Comparison of ENCODE assay signal across 22 cellular contexts in genomic region chr10:14102056-14102455, GRCh38.
A peak's percentile ranks its signal among the peaks of the same experiment; 100 is the strongest.
DNase-seq lines count a peak whose midpoint lies in the region; ATAC-seq and TF ChIP-seq lines count a peak whose summit lies in the region.
"Had no signal": no experiment of that assay in that cellular context is flagged by ENCODE, and none has a peak within 500 bp of the region (broad histone marks: within the 10 kb centered on the region; RNA-seq: fewer than 3 reads in every experiment).

No MANE protein-coding gene starts in this region.

- no peak for TF ChIP-seq RAD21 in IMR-90 (IDR thresholded peaks at IDR 0.05; ENCODE audit: low read length)

- CTCF ChIA-PET in IMR-90 (lab: Yijun Ruan, JAX), result no interaction called here

- H3K9me1 ChIP-seq in IMR-90 (ENCODE audit: insufficient read depth, low read length), result 0 out of 2 replicates have a peak, but pooled peaks cover 3% of the 10 kb centered on the region

- in situ Hi-C loops in IMR-90 (cut with MboI; ENCODE audit: low sequenced_read_pairs), result no loop called here

- H2AK5ac ChIP-seq in IMR-90 (ENCODE audit: low read depth, low read length), result no peak overlapping the region

- H4K8ac ChIP-seq in IMR-90 (ENCODE audit: low read depth in 2 of 2, low read length in 2 of 2), result no peak overlapping the region

- H4K91ac ChIP-seq in IMR-90 (ENCODE audit: insufficient read depth, low read depth, low read length), result no peak overlapping the region

- no peaks in the 10 kb centered on the region for H3K36me3 Mint-ChIP-seq in stimulated activated memory B cell treated with anti-CD40 and anti-IgM and Interleukin-4, amounts not matched to agents 10 μg/mL and 1 μg/mL and 100 μg/mL, for 72 hours

- no peaks in the 10 kb centered on the region for H4K20me1 ChIP-seq in IMR-90 (ENCODE audit: insufficient read depth, low read length)

- no peak overlapping the region for H2AK9ac ChIP-seq in IMR-90 (replicated peaks; ENCODE audit: low read depth, low read length, poor library complexity)

- H3K27me3 ChIP-seq in IMR-90 (ENCODE audit: control insufficient read depth, insufficient read depth, low read length), result no peaks in the 10 kb centered on the region
- H3K27me3 ChIP-seq: adrenal gland, BE2C had no signal

- no peak for TF ChIP-seq POLR2A in IMR-90 (IDR thresholded peaks at IDR 0.05; ENCODE audit: low read depth, low read length)

- peaks cover 4% of the 10 kb centered on the region for H3K9me3 Mint-ChIP-seq in stimulated activated memory B cell treated with anti-CD40 and anti-IgM and Interleukin-4, amounts not matched to agents 10 μg/mL and 1 μg/mL and 100 μg/mL, for 72 hours

- no peak overlapping the region for H3K27ac ChIP-seq in IMR-90 (ENCODE audit: insufficient read depth, low read length)
- H3K27ac ChIP-seq: adrenal gland, sigmoid colon had no signal

- no peak overlapping the region for H3K23ac ChIP-seq in IMR-90 (ENCODE audit: low read depth, low read length)

- H3K27ac Mint-ChIP-seq in stimulated activated memory B cell treated with anti-CD40 and anti-IgM and Interleukin-4, amounts not matched to agents 10 μg/mL and 1 μg/mL and 100 μg/mL, for 72 hours, result no peak overlapping the region
- H3K27ac Mint-ChIP-seq: activated CD8-positive, alpha-beta T cell treated with anti-CD3 and anti-CD28 coated beads, Interleukin-2, amount 10 ng/mL, durations not matched to agents 7 days and 5 days; naive B cell had no signal

- no peaks in the 10 kb centered on the region for H3K79me1 ChIP-seq in IMR-90 (ENCODE audit: low read depth in 1 of 2, low read length in 2 of 2)

- H2BK5ac ChIP-seq in IMR-90 (ENCODE audit: low read depth, low read length, poor library complexity, severe bottlenecking), result no peak overlapping the region

- H3K9me3 ChIP-seq in IMR-90 (ENCODE audit: control insufficient read depth, insufficient read depth, low read length), result no peaks in the 10 kb centered on the region
- H3K9me3 ChIP-seq: adrenal gland, BE2C, sigmoid colon had no signal

- no TSS peak for BruUV-seq in IMR-90 (replicated peaks; lab: Mats Ljungman, UMichigan)

- H3K4me1 ChIP-seq in IMR-90 (ENCODE audit: control insufficient read depth, insufficient read depth, low read length), result no peaks in the 10 kb centered on the region
- H3K4me1 ChIP-seq: adrenal gland, BE2C, sigmoid colon had no signal

- H3K18ac ChIP-seq in IMR-90 (ENCODE audit: low read depth, low read length), result no peak overlapping the region

- H3K4me3 Mint-ChIP-seq in stimulated activated memory B cell treated with anti-CD40 and anti-IgM and Interleukin-4, amounts not matched to agents 10 μg/mL and 1 μg/mL and 100 μg/mL, for 72 hours, result no peak overlapping the region
- H3K4me3 Mint-ChIP-seq: activated CD8-positive, alpha-beta T cell treated with anti-CD3 and anti-CD28 coated beads, Interleukin-2, amount 10 ng/mL, durations not matched to agents 7 days and 5 days; naive B cell had no signal

- no peak overlapping the region for H2BK120ac ChIP-seq in IMR-90 (ENCODE audit: low read depth, low read length)

- no peak overlapping the region for H4K5ac ChIP-seq in IMR-90 (ENCODE audit: low read depth, low read length)

- no peak for TF ChIP-seq CTCF in IMR-90 (conservative IDR thresholded peaks at IDR 0.05; ENCODE audit: low read depth, low read length)

- H3K14ac ChIP-seq in IMR-90 (replicated peaks; ENCODE audit: low read depth, low read length), result no peak overlapping the region

- H3K4ac ChIP-seq in IMR-90 (ENCODE audit: low read depth, low read length), result no peak overlapping the region

- H3K4me2 ChIP-seq in IMR-90 (ENCODE audit: low read depth, low read length), result no peak overlapping the region

- no peak overlapping the region for H3K9ac ChIP-seq in IMR-90 (ENCODE audit: low read depth, low read length)

- no CpG with 5 or more reads among the region's 8 CpGs for WGBS in IMR-90 (ENCODE audit: extremely low coverage in 2 of 2, insufficient read length in 1 of 2), 2 experiments

- no peak overlapping the region for H2BK15ac ChIP-seq in IMR-90 (ENCODE audit: low read depth, low read length)

- intact Hi-C loops in IMR-90 (cut with micrococcal nuclease), result no loop called here

- no peak for ATAC-seq in IMR-90 (ENCODE audit: low read depth)
- ATAC-seq in GM19351 (IDR thresholded peaks at IDR 0.05; ENCODE audit: unreplicated experiment), result no peak
- ATAC-seq in stimulated activated memory B cell treated with anti-CD40 and anti-IgM and Interleukin-4, amounts not matched to agents 10 μg/mL and 1 μg/mL and 100 μg/mL, for 72 hours, result no peak
- ATAC-seq: activated CD8-positive, alpha-beta T cell treated with anti-CD3 and anti-CD28 coated beads, Interleukin-2, amount 10 ng/mL, durations not matched to agents 7 days and 5 days had no signal

- no peak overlapping the region for H2BK20ac ChIP-seq in IMR-90 (ENCODE audit: low read depth, low read length)

- POLR2A ChIA-PET in IMR-90 (lab: Charles Lee; ENCODE audit: unreplicated experiment), result no interaction called here

- no peak overlapping the region for H3K4me3 ChIP-seq in IMR-90 (ENCODE audit: insufficient read depth, low read depth, low read length)
- H3K4me3 ChIP-seq: adrenal gland, sigmoid colon had no signal

- dilution Hi-C loops in IMR-90 (cut with HindIII; ENCODE audit: low sequenced_read_pairs, unreplicated experiment), result no loop called here

- H2AFZ ChIP-seq in IMR-90 (replicated peaks; ENCODE audit: low read length, poor library complexity), result no peak overlapping the region

- H3K4me1 Mint-ChIP-seq in stimulated activated memory B cell treated with anti-CD40 and anti-IgM and Interleukin-4, amounts not matched to agents 10 μg/mL and 1 μg/mL and 100 μg/mL, for 72 hours, result no peaks in the 10 kb centered on the region
- H3K4me1 Mint-ChIP-seq: naive B cell had no signal

- DNase-seq in EH (ENCODE audit: low read depth) (peak; percentile 32), IMR-90 (peak; percentile 51), amniotic epithelial cell (ENCODE audit: low read depth) (peak; percentile 78), glomerular visceral epithelial cell (ENCODE audit: extremely low spot score) (peak; percentile 41), midbrain (lab: John Stamatoyannopoulos, UW) (no peak), putamen (ENCODE audit: low spot score) (no peak)
- DNase-seq: activated CD4-positive, alpha-beta T cell treated with anti-CD3 and anti-CD28 coated beads for 1 hour; activated CD8-positive, alpha-beta T cell treated with anti-CD3 and anti-CD28 coated beads, Interleukin-2, amount 10 ng/mL, durations not matched to agents 7 days and 5 days; adrenal gland; BE2C; cerebellar nuclear complex; COR-L47; DMS79; erythroblast; kidney glomerular epithelial cell; naive B cell; NCI-H1694 treated with DMSO at 0.1 percent for 48 hours; Right ventricle myocardium superior; sigmoid colon; SW 1271 had no signal

- H3K56ac ChIP-seq in IMR-90 (ENCODE audit: extremely low read depth, insufficient read depth, low read length), result no peak overlapping the region

- H3K36me3 ChIP-seq in IMR-90 (ENCODE audit: control insufficient read depth, insufficient read depth, low read length), result no peaks in the 10 kb centered on the region
- H3K36me3 ChIP-seq: adrenal gland, BE2C, sigmoid colon had no signal

- peaks cover 39% of the 10 kb centered on the region for H3K27me3 Mint-ChIP-seq in stimulated activated memory B cell treated with anti-CD40 and anti-IgM and Interleukin-4, amounts not matched to agents 10 μg/mL and 1 μg/mL and 100 μg/mL, for 72 hours

TF ChIP-seq in IMR-90, 13 proteins besides CTCF, POLR2A, EP300 and RAD21:
- TF ChIP-seq FOS (IDR thresholded peaks at IDR 0.05; ENCODE audit: low read depth, low read length) (no peak), USF2 (IDR thresholded peaks at IDR 0.05; ENCODE audit: low read depth, low read length) (no peak), MXI1 (IDR thresholded peaks at IDR 0.05; ENCODE audit: borderline replicate concordance, low read depth, low read length) (no peak), BHLHE40 (IDR thresholded peaks at IDR 0.05; ENCODE audit: low read depth, low read length) (no peak), RFX5 (IDR thresholded peaks at IDR 0.05; ENCODE audit: low read depth, low read length) (no peak), RCOR1 (IDR thresholded peaks at IDR 0.05; ENCODE audit: insufficient replicate concordance, low read length) (no peak), MAZ (IDR thresholded peaks at IDR 0.05; ENCODE audit: borderline replicate concordance, low read depth, low read length) (no peak), NFE2L2 (IDR thresholded peaks at IDR 0.05; ENCODE audit: low read depth, low read length) (no peak)
TF ChIP-seq in IMR-90: peak in this region for 0.

Comparison
In these comparisons a context has a peak if more than half of its experiments do, and no peak if none do; other contexts are left out.
1. DNase-seq: peak in EH (single experiment), IMR-90 (single experiment), amniotic epithelial cell (single experiment) and glomerular visceral epithelial cell (single experiment); none in midbrain (single experiment) and putamen (single experiment).